In the genomic region with DNA sequence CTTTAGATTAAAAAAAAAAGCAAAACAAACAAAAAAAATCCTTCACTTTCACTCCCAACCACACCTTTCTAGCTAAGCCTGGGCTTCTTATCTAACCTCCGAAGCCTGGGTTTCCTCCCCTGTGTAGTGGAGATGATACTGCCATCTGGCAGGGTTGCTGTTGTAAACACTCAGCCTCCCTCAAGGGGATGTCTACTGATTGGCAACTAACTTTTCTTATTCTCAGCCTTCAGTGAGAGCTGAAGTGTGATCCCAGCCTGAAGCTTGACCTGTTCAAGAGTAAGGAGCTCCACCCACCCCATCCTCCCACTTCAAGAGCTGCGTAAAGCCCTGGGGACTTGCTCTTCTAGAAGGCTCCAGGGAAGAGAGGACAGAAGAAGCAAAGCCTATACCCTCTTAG, we compare ENCODE assay signal across 10 cellular contexts. TPM values are rescaled to one million over a fixed set of nuclear protein-coding genes. Genes with fewer than 3 reads are reported as not detected.
DNase-seq lines count a peak whose midpoint lies in the region; ATAC-seq and TF ChIP-seq lines count a peak whose summit lies in the region.
"Had no signal": no experiment of that assay in that cellular context is flagged by ENCODE, and none has a peak within 500 bp of the region (broad histone marks: within the 10 kb centered on the region; RNA-seq: fewer than 3 reads in every experiment).

No MANE protein-coding gene starts in this region.

- intact Hi-C loops in ovary (cut with DNase I) = loop anchor here in 1 of 4 donors (10.0 kb wide), 1 partner anchor 215 kb away; the partner anchor contains the start of gene RARS1
- intact Hi-C loops in left ventricle myocardium inferior (cut with micrococcal nuclease) = no loop called here
- intact Hi-C loops in left ventricle myocardium superior (cut with micrococcal nuclease) = no loop called here

- no peaks in the 10 kb centered on the region for H3K36me3 Mint-ChIP-seq in mesothelial cell of epicardium

- no peaks in the 10 kb centered on the region for H3K9me3 Mint-ChIP-seq in mesothelial cell of epicardium

- 38 to 43% (median 41%) methylated on average over 2 of the region's 2 CpGs for WGBS in ovary, 3 donors

- H3K27me3 ChIP-seq in ovary = no peaks in the 10 kb centered on the region
- H3K27me3 ChIP-seq in left ventricle myocardium inferior (ENCODE audit: low read depth) = peaks cover 4% of the 10 kb centered on the region
- H3K27me3 ChIP-seq: ascending aorta, gastroesophageal sphincter had no signal

- peak overlapping the region; percentile 77 for H3K4me3 Mint-ChIP-seq in mesothelial cell of epicardium

- TF ChIP-seq EP300 in ovary (IDR thresholded peaks at IDR 0.05) = no peak

- no peaks in the 10 kb centered on the region for H3K4me1 ChIP-seq in ovary (ENCODE audit: insufficient read depth)
- H3K4me1 ChIP-seq in left ventricle myocardium inferior = peaks cover 17% of the 10 kb centered on the region

- no peaks in the 10 kb centered on the region for H3K9me3 ChIP-seq in ovary
- H3K9me3 ChIP-seq in left ventricle myocardium inferior (replicated peaks) = no peaks in the 10 kb centered on the region
- H3K9me3 ChIP-seq: ascending aorta, gastroesophageal sphincter had no signal

- peak overlapping the region; percentile 87 for H3K27ac Mint-ChIP-seq in mesothelial cell of epicardium

- H3K27me3 Mint-ChIP-seq in mesothelial cell of epicardium (ENCODE audit: low read depth) = peaks cover 6% of the 10 kb centered on the region

- H3K4me3 ChIP-seq in ovary = no peak overlapping the region
- H3K4me3 ChIP-seq in left ventricle myocardium inferior = no peak overlapping the region

- DNase-seq in DMS79 (lab: John Stamatoyannopoulos, UW) (peak; percentile 24), mesothelial cell of epicardium (ENCODE audit: low spot score in 2 of 2, unreplicated experiment in 2 of 2) (no peak), ovary (no peak), left ventricle myocardium inferior (no peak), left ventricle myocardium superior (no peak)
- DNase-seq in stimulated activated CD4-positive, alpha-beta T cell treated with anti-CD3 and anti-CD28 coated beads, Interleukin-12 subunit alpha, Interleukin-12 subunit beta, amount 100 ng/mL, for 4 hours = no peak

- peak; percentile 39 for ATAC-seq in HG03565 (IDR thresholded peaks at IDR 0.05; ENCODE audit: unreplicated experiment)
- no peak for ATAC-seq in left ventricle myocardium superior

- H3K27ac ChIP-seq in VCaP = peak overlapping the region; percentile 67
- H3K27ac ChIP-seq in ovary = no peak overlapping the region
- no peak overlapping the region for H3K27ac ChIP-seq in left ventricle myocardium inferior (replicated peaks)
- H3K27ac ChIP-seq: ascending aorta had no signal

- no peak for TF ChIP-seq POLR2A in ovary (IDR thresholded peaks at IDR 0.05)

- no peaks in the 10 kb centered on the region for H3K36me3 ChIP-seq in ovary
- H3K36me3 ChIP-seq in left ventricle myocardium inferior = no peaks in the 10 kb centered on the region
- H3K36me3 ChIP-seq: ascending aorta, gastroesophageal sphincter had no signal

- peaks cover 25% of the 10 kb centered on the region for H3K4me1 Mint-ChIP-seq in mesothelial cell of epicardium

- TF ChIP-seq CTCF in VCaP (conservative IDR thresholded peaks at IDR 0.05) (no peak), mesothelial cell of epicardium (IDR thresholded peaks at IDR 0.05; ENCODE audit: unreplicated experiment) (no peak), ovary (IDR thresholded peaks at IDR 0.05) (no peak), left ventricle myocardium inferior (IDR thresholded peaks at IDR 0.05; ENCODE audit: borderline replicate concordance) (no peak)

RNA-seq across cellular contexts. Expression of gene WWC1, which starts 21.5 kb away (rescaled TPM):
- total RNA-seq in mesothelial cell of epicardium (29.9 to 35.1 TPM (median 32.8 TPM) in 3 replicates), ovary (10 to 100 TPM in 2 of 7 donors, 1 to 10 TPM in 4, under 1 TPM in 1; 0.58 to 60.3 (median 5.3) TPM), left ventricle myocardium inferior (2.2 TPM), left ventricle myocardium superior (4.3 TPM)
- 10 to 100 TPM in 1 of 2 donors, 1 to 10 TPM in 1; 1.5 to 12.7 TPM for polyA plus RNA-seq in ovary
- total RNA-seq: ascending aorta had no signal
